In genomic region chr12:10226740-10227139, GRCh38 we compare ENCODE assay signal across 17 cellular contexts. TPM values are rescaled to one million over a fixed set of nuclear protein-coding genes. Genes with fewer than 3 reads are reported as not detected.
DNase-seq lines count a peak whose midpoint lies in the region; ATAC-seq, FAIRE-seq and TF ChIP-seq lines count a peak whose summit lies in the region.
"Had no signal": no experiment of that assay in that cellular context is flagged by ENCODE, and none has a peak within 500 bp of the region (broad histone marks: within the 10 kb centered on the region; RNA-seq: fewer than 3 reads in every experiment).

No MANE protein-coding gene starts in this region.

- H3K36me3 ChIP-seq in HepG2 (replicated peaks in 1 of 2; ENCODE audit: control insufficient read depth in 1 of 2, insufficient read depth in 2 of 2, low read length in 2 of 2): peaks cover 0 to 7% of the 10 kb centered on the region in 2 experiments; a peak in 2 of 5 replicates
- H3K36me3 ChIP-seq in right lobe of liver: peaks cover 0 to 26% (median 13%) of the 10 kb centered on the region in 4 donors
- peaks cover 58% of the 10 kb centered on the region for H3K36me3 ChIP-seq in OCI-LY7 (ENCODE audit: insufficient read depth, low read length)
- peaks cover 33% of the 10 kb centered on the region for H3K36me3 ChIP-seq in endodermal cell (ENCODE audit: control insufficient read depth, insufficient read depth, low read length)

- H3K4me2 ChIP-seq in HepG2 (ENCODE audit: low read depth, low read length): no peak overlapping the region
- H3K4me2 ChIP-seq in OCI-LY7 (ENCODE audit: low read length): peak overlapping the region; percentile 78

- no peak for ATAC-seq in HepG2
- ATAC-seq in right lobe of liver: no peak
- ATAC-seq: GM12878 had no signal

- DNase-seq in HepG2 (ENCODE audit: low spot score) (no peak), right lobe of liver (no peak), OCI-LY7 (ENCODE audit: low spot score) (no peak), endothelial cell (ENCODE audit: low spot score) (no peak), Calu3 (no peak), endodermal cell (no peak)
- DNase-seq in activated CD4-positive, CD25-positive, alpha-beta regulatory T cell (lab: John Stamatoyannopoulos, UW): no peak
- DNase-seq: AML-193; Caco-2; CD8-positive, alpha-beta memory T cell; GM23248; H7 had no signal

- H3K36me3 Mint-ChIP-seq in endothelial cell (ENCODE audit: low read depth, unreplicated experiment) (peaks cover 37% of the 10 kb centered on the region), Calu3 (ENCODE audit: insufficient read depth, unreplicated experiment) (peaks cover 24% of the 10 kb centered on the region), endodermal cell (ENCODE audit: low read depth) (peaks cover 58% of the 10 kb centered on the region)
- H3K36me3 Mint-ChIP-seq: IgD-negative memory B cell had no signal

- H3K9me3 ChIP-seq in HepG2 (ENCODE audit: low read length): no peaks in the 10 kb centered on the region
- H3K9me3 ChIP-seq in right lobe of liver: no peaks in the 10 kb centered on the region
- H3K9me3 ChIP-seq in OCI-LY7 (ENCODE audit: low read length): peaks cover 19% of the 10 kb centered on the region
- peaks cover 15% of the 10 kb centered on the region for H3K9me3 ChIP-seq in endodermal cell (ENCODE audit: control insufficient read depth, low read length)
- H3K9me3 ChIP-seq: Caco-2 had no signal

- no peak overlapping the region for H3K4me3 ChIP-seq in HepG2 (replicated peaks in 1 of 3; ENCODE audit: insufficient read depth in 1 of 3, low read depth in 2 of 3, low read length in 3 of 3)
- no peak overlapping the region for H3K4me3 ChIP-seq in right lobe of liver
- H3K4me3 ChIP-seq in OCI-LY7 (ENCODE audit: low read depth, low read length, poor library complexity, severe bottlenecking): peak overlapping the region; percentile 54
- H3K4me3 ChIP-seq in endodermal cell (ENCODE audit: low read length): no peak overlapping the region
- H3K4me3 ChIP-seq: BLaER1, GM12878, GM23248 had no signal

- intact Hi-C loops in HepG2 (cut with micrococcal nuclease; ENCODE audit: unreplicated experiment): no loop called here
- intact Hi-C loops in right lobe of liver (cut with DNase I): no loop called here
- intact Hi-C loops in OCI-LY7 (cut with micrococcal nuclease; ENCODE audit: unreplicated experiment): loop anchor here (1.0 kb wide), 1 partner anchor 12 kb away; no protein-coding TSS in a partner anchor
- intact Hi-C loops in Calu3 (cut with micrococcal nuclease; ENCODE audit: unreplicated experiment): no loop called here

- no peaks in the 10 kb centered on the region for H3K79me2 ChIP-seq in HepG2 (ENCODE audit: insufficient read depth, low read length)
- no peaks in the 10 kb centered on the region for H3K79me2 ChIP-seq in OCI-LY7 (ENCODE audit: insufficient read depth, low read depth, low read length)

- in situ Hi-C loops in HepG2 (cut with HindIII; ENCODE audit: extremely low pct_ligation_motif_present, low pct_unique_long_range_greater_than_20kb): no loop called here

- BruUV-seq in HepG2 (replicated peaks; lab: Mats Ljungman, UMichigan) (no TSS peak), OCI-LY7 (replicated peaks; lab: Mats Ljungman, UMichigan) (no TSS peak), Calu3 (replicated peaks; lab: Mats Ljungman, UMichigan) (no TSS peak)

- H4K20me1 ChIP-seq in HepG2 (ENCODE audit: insufficient read depth, low read length): no peaks in the 10 kb centered on the region
- no peaks in the 10 kb centered on the region for H4K20me1 ChIP-seq in OCI-LY7 (ENCODE audit: insufficient read depth, low read length)
- H4K20me1 ChIP-seq: BLaER1 had no signal

- no peak for FAIRE-seq in HepG2 (lab: Jason Lieb, UNC)
- FAIRE-seq: GM12878, GM18507 had no signal

- H3K27ac ChIP-seq in HepG2 (ENCODE audit: extremely low read length, insufficient read depth, low read length) (no peak overlapping the region), right lobe of liver (no peak overlapping the region), OCI-LY7 (ENCODE audit: low read depth, low read length, poor library complexity, severe bottlenecking) (peak overlapping the region; percentile 96), endodermal cell (ENCODE audit: low read depth, low read length) (no peak overlapping the region)
- H3K27ac ChIP-seq: BLaER1, GM23248 had no signal

- no peak overlapping the region for H3K27ac Mint-ChIP-seq in endothelial cell (ENCODE audit: unreplicated experiment)
- H3K27ac Mint-ChIP-seq in Calu3 (ENCODE audit: unreplicated experiment): no peak overlapping the region
- H3K27ac Mint-ChIP-seq in endodermal cell: no peak overlapping the region
- H3K27ac Mint-ChIP-seq: IgD-negative memory B cell had no signal

- POLR2A ChIA-PET in HepG2 (lab: Yijun Ruan, JAX) (no interaction called here), OCI-LY7 (lab: Charles Lee) (interaction anchor here (0.6 to 4.4 kb wide), 20 partner anchors 7 to 545 kb away, joined by 3 to 47 read pairs (median 4); partner anchors contain the start of gene GABARAPL1)

- TF ChIP-seq EP300 in HepG2 (IDR thresholded peaks at IDR 0.05; ENCODE audit: low read depth in 2 of 2, low read length in 2 of 2) (no peak), HepG2 (CRISPR knock-in tag; IDR thresholded peaks at IDR 0.05; ENCODE audit: borderline replicate concordance) (no peak)

- H3K9me3 Mint-ChIP-seq in endothelial cell (ENCODE audit: unreplicated experiment): no peaks in the 10 kb centered on the region
- no peaks in the 10 kb centered on the region for H3K9me3 Mint-ChIP-seq in Calu3 (ENCODE audit: low read depth, unreplicated experiment)
- peaks cover 17% of the 10 kb centered on the region for H3K9me3 Mint-ChIP-seq in endodermal cell

- H3K9me2 ChIP-seq in OCI-LY7 (ENCODE audit: insufficient read depth, low read length): no peaks in the 10 kb centered on the region

- H3K4me3 Mint-ChIP-seq in endothelial cell (ENCODE audit: unreplicated experiment) (peak overlapping the region; percentile 44), Calu3 (ENCODE audit: low read depth, unreplicated experiment) (no peak overlapping the region), endodermal cell (no peak overlapping the region)
- H3K4me3 Mint-ChIP-seq: CD8-positive, alpha-beta memory T cell had no signal

- no peak overlapping the region for H2AFZ ChIP-seq in HepG2 (ENCODE audit: low read length)
- no peak overlapping the region; the same call in 1 of the 2 replicates for H2AFZ ChIP-seq in OCI-LY7 (ENCODE audit: low read length)
- H2AFZ ChIP-seq: GM23248 had no signal

- TF ChIP-seq CTCF in HepG2 (CRISPR knock-in tag; IDR thresholded peaks at IDR 0.05) (no peak), right lobe of liver (IDR thresholded peaks at IDR 0.05) (no peak), OCI-LY7 (conservative IDR thresholded peaks at IDR 0.05; ENCODE audit: low read length) (no peak), endothelial cell (IDR thresholded peaks at IDR 0.05; ENCODE audit: unreplicated experiment) (no peak), Calu3 (IDR thresholded peaks at IDR 0.05; ENCODE audit: unreplicated experiment) (no peak), endodermal cell (conservative IDR thresholded peaks at IDR 0.05) (no peak)

- CTCF ChIA-PET in HepG2 (lab: Yijun Ruan, JAX; ENCODE audit: low intra/inter-chr PET ratio, low total read pairs): no interaction called here
- CTCF ChIA-PET in OCI-LY7 (lab: Charles Lee; ENCODE audit: unreplicated experiment): interaction anchor here (0.9 to 1.4 kb wide), 3 partner anchors 9 to 72 kb away, joined by 3 to 7 read pairs (median 4); no protein-coding TSS in a partner anchor
- CTCF ChIA-PET in Calu3 (lab: Charles Lee): no interaction called here

- no peaks in the 10 kb centered on the region for H3K27me3 Mint-ChIP-seq in endothelial cell (ENCODE audit: unreplicated experiment)
- H3K27me3 Mint-ChIP-seq in Calu3 (ENCODE audit: unreplicated experiment): no peaks in the 10 kb centered on the region
- no peaks in the 10 kb centered on the region for H3K27me3 Mint-ChIP-seq in endodermal cell (ENCODE audit: insufficient read depth)
- H3K27me3 Mint-ChIP-seq: CD8-positive, alpha-beta memory T cell had no signal

- H3K4me1 Mint-ChIP-seq in endothelial cell (ENCODE audit: unreplicated experiment) (peaks cover 5% of the 10 kb centered on the region), Calu3 (ENCODE audit: low read depth, unreplicated experiment) (no peaks in the 10 kb centered on the region), endodermal cell (peaks cover 8% of the 10 kb centered on the region)
- H3K4me1 Mint-ChIP-seq: IgD-negative memory B cell had no signal

- H3K4me1 ChIP-seq in HepG2 (ENCODE audit: insufficient read depth, low read length): no peaks in the 10 kb centered on the region
- no peaks in the 10 kb centered on the region for H3K4me1 ChIP-seq in right lobe of liver
- H3K4me1 ChIP-seq in OCI-LY7 (ENCODE audit: insufficient read depth, low read length, poor library complexity, severe bottlenecking): peaks cover 37% of the 10 kb centered on the region
- no peaks in the 10 kb centered on the region for H3K4me1 ChIP-seq in endodermal cell (ENCODE audit: control insufficient read depth, insufficient read depth, low read length)
- H3K4me1 ChIP-seq: Caco-2 had no signal

- WGBS in HepG2 (ENCODE audit: low lambda C conversion rate): 93% methylated on average over 1 of the region's 1 CpG
- WGBS in right lobe of liver (ENCODE audit: insufficient coverage, low coverage, low lambda C conversion rate, missing lambda C conversion rate): 69% methylated on average over 1 of the region's 1 CpG
- WGBS in endodermal cell (ENCODE audit: insufficient coverage in 1 of 2, insufficient read length in 1 of 2), 2 experiments: 80 to 86% methylated on average over 1 of the region's 1 CpG

- no peak for TF ChIP-seq RAD21 in HepG2 (CRISPR knock-in tag; IDR thresholded peaks at IDR 0.05)

- no peaks in the 10 kb centered on the region for H3K27me3 ChIP-seq in HepG2 (ENCODE audit: control insufficient read depth in 1 of 2, insufficient read depth in 2 of 2, low read length in 2 of 2)
- H3K27me3 ChIP-seq in right lobe of liver: no peaks in the 10 kb centered on the region
- no peaks in the 10 kb centered on the region for H3K27me3 ChIP-seq in endodermal cell (ENCODE audit: control insufficient read depth, insufficient read depth, low read length, poor library complexity, severe bottlenecking)
- H3K27me3 ChIP-seq: BLaER1 had no signal

- TF ChIP-seq POLR2A in HepG2 (IDR thresholded peaks at IDR 0.05; ENCODE audit: insufficient read depth in 1 of 2, low read depth in 2 of 2, low read length in 2 of 2): no peak
- no peak for TF ChIP-seq POLR2A in right lobe of liver (IDR thresholded peaks at IDR 0.05)

- H3K9ac ChIP-seq in HepG2 (ENCODE audit: insufficient read depth, low read depth, low read length) (no peak overlapping the region), endodermal cell (ENCODE audit: extremely low read depth, low read length, poor library complexity, severe bottlenecking) (no peak overlapping the region)
- H3K9ac ChIP-seq: BLaER1, GM23248 had no signal

RNA-seq across cellular contexts. Expression of gene GABARAPL1, which starts 14.1 kb away (rescaled TPM):
- total RNA-seq in HepG2 (2016; rRNA removed; fragmentation: Illumina TruSeq; extraction: Trizol) (7.9 and 8.1 TPM in 2 replicates), right lobe of liver (100 to 1,000 TPM in 1 of 6 experiments, 10 to 100 TPM in 5; 59.5 to 123 (median 83.4) TPM), OCI-LY7 (2022) (52.4 and 65.2 TPM in 2 replicates), endothelial cell (ENCODE audit: unreplicated experiment) (133 TPM), Calu3 (2022) (54.8 and 61.0 TPM in 2 replicates), endodermal cell (100 to 1,000 TPM; 135 to 191 TPM)
- total RNA-seq in HepG2 (2016; cell fraction: cytosol; rRNA removed; fragmentation: Illumina TruSeq; extraction: Trizol; ENCODE audit: low read depth): 1.2 and 2.7 TPM in 2 replicates
- total RNA-seq in HepG2 (2016; cell fraction: insoluble cytoplasmic fraction; rRNA removed; fragmentation: Illumina TruSeq; extraction: Trizol): 6.8 and 8.2 TPM in 2 replicates
- 3.7 and 3.8 TPM in 2 replicates for total RNA-seq in HepG2 (2016; cell fraction: membrane; rRNA removed; fragmentation: Illumina TruSeq; extraction: Trizol)
- total RNA-seq in HepG2 (2016; cell fraction: nucleus; rRNA removed; fragmentation: Illumina TruSeq; extraction: Trizol): 7.5 and 9.5 TPM in 2 replicates
- 26.1 and 28.1 TPM in 2 replicates for polyA plus RNA-seq in HepG2 (2011; rRNA removed)
- 12.7 and 20.6 TPM in 2 replicates for polyA plus RNA-seq in HepG2 (2011; cell fraction: cytosol; rRNA removed)
- 18.1 and 27.4 TPM in 2 replicates for polyA plus RNA-seq in HepG2 (2011; cell fraction: nucleus; rRNA removed)
- polyA plus RNA-seq in HepG2 (2012): 30.3 and 43.8 TPM in 2 replicates
- polyA plus RNA-seq in HepG2 (2016; cell fraction: cytosol; fragmentation: Illumina TruSeq; extraction: Trizol; ENCODE audit: low read depth): 1.2 and 1.3 TPM in 2 replicates
- 8.5 and 10.9 TPM in 2 replicates for polyA plus RNA-seq in HepG2 (2016; cell fraction: insoluble cytoplasmic fraction; fragmentation: Illumina TruSeq; extraction: Trizol; ENCODE audit: low read depth)
- polyA plus RNA-seq in HepG2 (2016; cell fraction: membrane; fragmentation: Illumina TruSeq; extraction: Trizol; ENCODE audit: low read depth): 2.4 and 2.8 TPM in 2 replicates
- 8.0 and 9.3 TPM in 2 replicates for polyA plus RNA-seq in HepG2 (2016; cell fraction: nucleus; fragmentation: Illumina TruSeq; extraction: Trizol; ENCODE audit: insufficient read depth, low read depth)
- 14.5 and 98.1 TPM in 2 replicates for polyA minus RNA-seq in HepG2 (2011; rRNA and poly(A)+ RNA removed; ENCODE audit: low replicate concordance)
- polyA minus RNA-seq in HepG2 (2011; cell fraction: cytosol; rRNA and poly(A)+ RNA removed): 10.8 and 14.2 TPM in 2 replicates
- polyA minus RNA-seq in HepG2 (2011; cell fraction: nucleus; rRNA and poly(A)+ RNA removed): 17.0 and 23.5 TPM in 2 replicates
- 34.2 and 40.7 TPM in 2 replicates for total RNA-seq in OCI-LY7 (2014; rRNA removed; shearing (Covaris generic))
- 61.9 TPM for polyA plus RNA-seq in endodermal cell (2013, experiment 1 of 2)
- 71.4 TPM for polyA plus RNA-seq in endodermal cell (2013, experiment 2 of 2)

RNA-seq across cellular contexts. Expression of gene TMEM52B, which starts 47.9 kb away (rescaled TPM):
- total RNA-seq in HepG2 (2016; rRNA removed; fragmentation: Illumina TruSeq; extraction: Trizol) (not detected in 2 replicates), right lobe of liver (under 1 TPM in 2 of 6 experiments, not detected in 4; 0.06 TPM), OCI-LY7 (2022) (0.21 and 0.22 TPM in 2 replicates), endothelial cell (ENCODE audit: unreplicated experiment) (not detected), Calu3 (2022) (not detected in 2 replicates), endodermal cell (not detected)
- not detected in 2 replicates for total RNA-seq in HepG2 (2016; cell fraction: cytosol; rRNA removed; fragmentation: Illumina TruSeq; extraction: Trizol; ENCODE audit: low read depth)
- not detected in 2 replicates for total RNA-seq in HepG2 (2016; cell fraction: insoluble cytoplasmic fraction; rRNA removed; fragmentation: Illumina TruSeq; extraction: Trizol)
- not detected in 2 replicates for total RNA-seq in HepG2 (2016; cell fraction: membrane; rRNA removed; fragmentation: Illumina TruSeq; extraction: Trizol)
- total RNA-seq in HepG2 (2016; cell fraction: nucleus; rRNA removed; fragmentation: Illumina TruSeq; extraction: Trizol): not detected in 2 replicates
- polyA plus RNA-seq in HepG2 (2011; rRNA removed): not detected in 2 replicates
- not detected in 2 replicates for polyA plus RNA-seq in HepG2 (2011; cell fraction: cytosol; rRNA removed)
- polyA plus RNA-seq in HepG2 (2011; cell fraction: nucleus; rRNA removed): not detected in 2 replicates
- not detected in 2 replicates for polyA plus RNA-seq in HepG2 (2012)
- not detected in 2 replicates for polyA plus RNA-seq in HepG2 (2016; cell fraction: cytosol; fragmentation: Illumina TruSeq; extraction: Trizol; ENCODE audit: low read depth)
- not detected in 2 replicates for polyA plus RNA-seq in HepG2 (2016; cell fraction: insoluble cytoplasmic fraction; fragmentation: Illumina TruSeq; extraction: Trizol; ENCODE audit: low read depth)
- polyA plus RNA-seq in HepG2 (2016; cell fraction: membrane; fragmentation: Illumina TruSeq; extraction: Trizol; ENCODE audit: low read depth): not detected in 2 replicates
- not detected in 2 replicates for polyA plus RNA-seq in HepG2 (2016; cell fraction: nucleus; fragmentation: Illumina TruSeq; extraction: Trizol; ENCODE audit: insufficient read depth, low read depth)
- 8.1 TPM in 1 of 2 replicates, not detected in the other for polyA minus RNA-seq in HepG2 (2011; rRNA and poly(A)+ RNA removed; ENCODE audit: low replicate concordance)
- not detected in 2 replicates for polyA minus RNA-seq in HepG2 (2011; cell fraction: cytosol; rRNA and poly(A)+ RNA removed)
- not detected in 2 replicates for polyA minus RNA-seq in HepG2 (2011; cell fraction: nucleus; rRNA and poly(A)+ RNA removed)
- not detected in 2 replicates for total RNA-seq in OCI-LY7 (2014; rRNA removed; shearing (Covaris generic))
- polyA plus RNA-seq in endodermal cell (2013, experiment 1 of 2): not detected
- not detected for polyA plus RNA-seq in endodermal cell (2013, experiment 2 of 2)
- total RNA-seq: A673; CD8-positive, alpha-beta memory T cell; GM12878; H7 had no signal
- polyA plus RNA-seq: CD8-positive, alpha-beta memory T cell; GM12878; IgD-negative memory B cell had no signal

RNA-seq across cellular contexts. Expression of gene OLR1, which starts 54.8 kb away (rescaled TPM):
- total RNA-seq in HepG2 (2016; rRNA removed; fragmentation: Illumina TruSeq; extraction: Trizol) (not detected in 2 replicates), right lobe of liver (1 to 10 TPM in 2 of 6 experiments, under 1 TPM in 2, not detected in 2; 0.23 to 3.9 (median 0.77) TPM), OCI-LY7 (2022) (not detected in 2 replicates), endothelial cell (ENCODE audit: unreplicated experiment) (not detected), Calu3 (2022) (not detected in 2 replicates), endodermal cell (under 1 TPM in 1 of 2 donors, not detected in 1; 0.22 TPM)
- total RNA-seq in HepG2 (2016; cell fraction: cytosol; rRNA removed; fragmentation: Illumina TruSeq; extraction: Trizol; ENCODE audit: low read depth): not detected in 2 replicates
- not detected in 2 replicates for total RNA-seq in HepG2 (2016; cell fraction: insoluble cytoplasmic fraction; rRNA removed; fragmentation: Illumina TruSeq; extraction: Trizol)
- total RNA-seq in HepG2 (2016; cell fraction: membrane; rRNA removed; fragmentation: Illumina TruSeq; extraction: Trizol): not detected in 2 replicates
- total RNA-seq in HepG2 (2016; cell fraction: nucleus; rRNA removed; fragmentation: Illumina TruSeq; extraction: Trizol): not detected in 2 replicates
- polyA plus RNA-seq in HepG2 (2011; rRNA removed): not detected in 2 replicates
- polyA plus RNA-seq in HepG2 (2011; cell fraction: cytosol; rRNA removed): 0.04 TPM in 1 of 2 replicates, not detected in the other
- not detected in 2 replicates for polyA plus RNA-seq in HepG2 (2011; cell fraction: nucleus; rRNA removed)
- not detected in 2 replicates for polyA plus RNA-seq in HepG2 (2012)
- not detected in 2 replicates for polyA plus RNA-seq in HepG2 (2016; cell fraction: cytosol; fragmentation: Illumina TruSeq; extraction: Trizol; ENCODE audit: low read depth)
- polyA plus RNA-seq in HepG2 (2016; cell fraction: insoluble cytoplasmic fraction; fragmentation: Illumina TruSeq; extraction: Trizol; ENCODE audit: low read depth): not detected in 2 replicates
- polyA plus RNA-seq in HepG2 (2016; cell fraction: membrane; fragmentation: Illumina TruSeq; extraction: Trizol; ENCODE audit: low read depth): not detected in 2 replicates
- not detected in 2 replicates for polyA plus RNA-seq in HepG2 (2016; cell fraction: nucleus; fragmentation: Illumina TruSeq; extraction: Trizol; ENCODE audit: insufficient read depth, low read depth)
- polyA minus RNA-seq in HepG2 (2011; rRNA and poly(A)+ RNA removed; ENCODE audit: low replicate concordance): 38.5 TPM in 1 of 2 replicates, not detected in the other
- 0.59 and 0.62 TPM in 2 replicates for polyA minus RNA-seq in HepG2 (2011; cell fraction: cytosol; rRNA and poly(A)+ RNA removed)
- 0.52 TPM in 1 of 2 replicates, not detected in the other for polyA minus RNA-seq in HepG2 (2011; cell fraction: nucleus; rRNA and poly(A)+ RNA removed)
- total RNA-seq in OCI-LY7 (2014; rRNA removed; shearing (Covaris generic)): not detected in 2 replicates
- polyA plus RNA-seq in endodermal cell (2013, experiment 1 of 2): 0.11 TPM
- 0.58 TPM for polyA plus RNA-seq in endodermal cell (2013, experiment 2 of 2)
- total RNA-seq: A673, H7 had no signal
- polyA plus RNA-seq: CD8-positive, alpha-beta memory T cell; GM12878; IgD-negative memory B cell had no signal
